ENCODE assay signal across 8 cellular contexts in genomic region chr14:61837336-61838229, GRCh38.
DNase-seq lines count a peak whose midpoint lies in the region; ATAC-seq and TF ChIP-seq lines count a peak whose summit lies in the region.

No MANE protein-coding gene starts in this region.

- peak; percentile 76 for ATAC-seq in GM18520 (IDR thresholded peaks at IDR 0.05; ENCODE audit: unreplicated experiment)
- peak; percentile 94 for ATAC-seq in HG03097 (IDR thresholded peaks at IDR 0.05; ENCODE audit: low FRiP score, unreplicated experiment)
- peak; percentile 82 for ATAC-seq in central memory CD8-positive, alpha-beta T cell (replicated peaks; ENCODE audit: extremely low read depth, poor library complexity, severe bottlenecking)

- no peaks in the 10 kb centered on the region for H3K9me3 Mint-ChIP-seq in central memory CD8-positive, alpha-beta T cell

- POLR2A ChIA-PET in AG04449 (lab: Yijun Ruan, JAX): interaction anchor here (0.6 kb wide), 1 partner anchor 385 kb away, joined by 3 read pairs; no protein-coding TSS in a partner anchor

- H3K27ac Mint-ChIP-seq in central memory CD8-positive, alpha-beta T cell (ENCODE audit: low read depth): no peak overlapping the region

- CTCF ChIA-PET in AG04449 (lab: Yijun Ruan, JAX): interaction anchor here (0.6 to 4.4 kb wide), 76 partner anchors 10 to 570 kb away, joined by 3 to 127 read pairs (median 4); partner anchors contain the start of genes SNAPC1 and SYT16

- H3K4me1 Mint-ChIP-seq in central memory CD8-positive, alpha-beta T cell: no peaks in the 10 kb centered on the region

- DNase-seq in AG04449 (ENCODE audit: low read depth, low spot score): no peak
- DNase-seq in NCI-H345 (lab: John Stamatoyannopoulos, UW): peak; percentile 78
- DNase-seq in activated CD4-positive, CD25-positive, alpha-beta regulatory T cell treated with anti-CD3 and anti-CD28 coated beads, Interleukin-2, amount 50 U/mL, for 16 hours (ENCODE audit: low read depth, low spot score): peak; percentile 37
- peak; percentile 55 to 61 for DNase-seq in central memory CD8-positive, alpha-beta T cell (ENCODE audit: low spot score in 2 of 2)
- DNase-seq in left kidney (ENCODE audit: low read depth, low spot score): peak; percentile 86
- DNase-seq in stimulated activated CD4-positive, alpha-beta T cell treated with anti-CD3 and anti-CD28 coated beads, Interleukin-4, amount 100 ng/mL, for 4 hours: peak; percentile 65 to 66

- no peak overlapping the region for H3K4me3 ChIP-seq in AG04449 (ENCODE audit: low read depth, low read length)

- peaks cover 8% of the 10 kb centered on the region for H3K27me3 Mint-ChIP-seq in central memory CD8-positive, alpha-beta T cell

- H3K36me3 Mint-ChIP-seq in central memory CD8-positive, alpha-beta T cell (ENCODE audit: insufficient read depth): no peaks in the 10 kb centered on the region

- peak; percentile 88 for TF ChIP-seq CTCF in AG04449 (IDR thresholded peaks at IDR 0.05; ENCODE audit: insufficient read depth, low read length, missing control alignments)

- no peak overlapping the region for H3K4me3 Mint-ChIP-seq in central memory CD8-positive, alpha-beta T cell
